8 cellular contexts compared by ENCODE assay signal in the genomic region with DNA sequence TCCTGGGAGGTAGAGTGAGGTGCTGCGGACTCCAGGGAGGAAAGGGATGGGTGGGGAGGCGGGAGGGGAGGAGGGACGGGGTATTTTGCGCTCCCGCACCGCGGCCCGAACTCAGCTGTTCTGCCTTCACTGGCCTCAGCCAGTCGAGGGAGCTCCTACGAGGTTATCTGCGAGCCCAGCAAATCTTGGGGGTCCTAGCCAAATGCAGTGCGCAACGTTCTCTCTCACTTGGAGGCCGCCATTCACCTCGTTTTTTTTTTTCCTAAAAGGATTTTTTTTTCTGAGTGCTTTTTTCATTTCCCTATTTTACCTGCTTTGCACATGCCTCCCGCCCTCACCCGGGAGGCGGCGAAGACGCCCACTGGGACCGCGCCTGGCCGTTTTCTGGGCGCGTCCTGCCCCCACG. TPM values are rescaled to one million over a fixed set of nuclear protein-coding genes. Genes with fewer than 3 reads are reported as not detected.
DNase-seq lines count a peak whose midpoint lies in the region; ATAC-seq and TF ChIP-seq lines count a peak whose summit lies in the region.

No MANE protein-coding gene starts in this region.

- 6% methylated on average over 17 of the region's 26 CpGs for WGBS in right lobe of liver (ENCODE audit: insufficient coverage, low coverage, low lambda C conversion rate, missing lambda C conversion rate)

- intact Hi-C loops in right lobe of liver (cut with DNase I) (loop anchor here in 1 of 2 donors (10.0 kb wide), 1 partner anchor 55 kb away; no protein-coding TSS in a partner anchor), upper lobe of right lung (cut with DNase I) (no loop called here)

- no peaks in the 10 kb centered on the region for H3K9me3 ChIP-seq in right lobe of liver
- no peaks in the 10 kb centered on the region for H3K9me3 ChIP-seq in upper lobe of right lung

- ATAC-seq in HG02763 (IDR thresholded peaks at IDR 0.05; ENCODE audit: unreplicated experiment) (peak; percentile 12), right lobe of liver (no peak), upper lobe of right lung (no peak), HG03469 (IDR thresholded peaks at IDR 0.05; ENCODE audit: unreplicated experiment) (no peak)

- no peaks in the 10 kb centered on the region for H3K79me2 ChIP-seq in ACC112 (ENCODE audit: control insufficient read depth, insufficient read depth, low read length, unreplicated experiment)

- H3K4me3 ChIP-seq in ACC112 (ENCODE audit: low read depth, low read length) (peak overlapping the region; percentile 75), right lobe of liver (peak overlapping the region; percentile 71 to 78 (median 76)), upper lobe of right lung (peak overlapping the region; percentile 91)

- H3K27me3 ChIP-seq in ACC112 (ENCODE audit: insufficient read depth, low read length), result peaks cover 36% of the 10 kb centered on the region
- H3K27me3 ChIP-seq in right lobe of liver, result peaks cover 0 to 16% of the 10 kb centered on the region in 2 donors
- peaks cover 4% of the 10 kb centered on the region for H3K27me3 ChIP-seq in upper lobe of right lung

- H3K27ac ChIP-seq in ACC112 (ENCODE audit: low read depth, low read length) (no peak overlapping the region), right lobe of liver (peak overlapping the region in 1 of 3 donors; percentile 42), upper lobe of right lung (peak overlapping the region; percentile 37)

- H3K4me1 ChIP-seq in ACC112 (ENCODE audit: control insufficient read depth, insufficient read depth, low read length, unreplicated experiment), result peaks cover 4% of the 10 kb centered on the region
- peaks cover 0 to 24% (median 5%) of the 10 kb centered on the region in 4 donors for H3K4me1 ChIP-seq in right lobe of liver
- peaks cover 32% of the 10 kb centered on the region for H3K4me1 ChIP-seq in upper lobe of right lung

- no peak overlapping the region for H2AFZ ChIP-seq in ACC112 (ENCODE audit: low read length, unreplicated experiment)

- H3K36me3 ChIP-seq in ACC112 (ENCODE audit: insufficient read depth, low read length), result no peaks in the 10 kb centered on the region
- peaks cover 0 to 10% (median 3%) of the 10 kb centered on the region in 4 donors for H3K36me3 ChIP-seq in right lobe of liver
- peaks cover 12% of the 10 kb centered on the region for H3K36me3 ChIP-seq in upper lobe of right lung

- DNase-seq in amniotic epithelial cell (ENCODE audit: low read depth) (peak; percentile 5), right lobe of liver (peak in 1 of 3 donors; percentile 61), upper lobe of right lung (no peak), NCI-H1105 treated with DMSO at 0.1 percent for 48 hours (lab: John Stamatoyannopoulos, UW) (no peak), LoVo (ENCODE audit: low spot score) (no peak)

- TF ChIP-seq POLR2A in right lobe of liver (IDR thresholded peaks at IDR 0.05), result no peak

- no peak for TF ChIP-seq CTCF in right lobe of liver (IDR thresholded peaks at IDR 0.05)
- TF ChIP-seq CTCF in upper lobe of right lung (IDR thresholded peaks at IDR 0.05), result no peak

RNA-seq across cellular contexts. Expression of a gene that starts 0.9 kb away (rescaled TPM):
- total RNA-seq in right lobe of liver (10 to 100 TPM in 2 of 6 experiments, 1 to 10 TPM in 4; 6.5 to 13.0 (median 8.8) TPM), upper lobe of right lung (23.9 TPM)
